ENCODE assay signal across 1 cellular context in the genomic region with DNA sequence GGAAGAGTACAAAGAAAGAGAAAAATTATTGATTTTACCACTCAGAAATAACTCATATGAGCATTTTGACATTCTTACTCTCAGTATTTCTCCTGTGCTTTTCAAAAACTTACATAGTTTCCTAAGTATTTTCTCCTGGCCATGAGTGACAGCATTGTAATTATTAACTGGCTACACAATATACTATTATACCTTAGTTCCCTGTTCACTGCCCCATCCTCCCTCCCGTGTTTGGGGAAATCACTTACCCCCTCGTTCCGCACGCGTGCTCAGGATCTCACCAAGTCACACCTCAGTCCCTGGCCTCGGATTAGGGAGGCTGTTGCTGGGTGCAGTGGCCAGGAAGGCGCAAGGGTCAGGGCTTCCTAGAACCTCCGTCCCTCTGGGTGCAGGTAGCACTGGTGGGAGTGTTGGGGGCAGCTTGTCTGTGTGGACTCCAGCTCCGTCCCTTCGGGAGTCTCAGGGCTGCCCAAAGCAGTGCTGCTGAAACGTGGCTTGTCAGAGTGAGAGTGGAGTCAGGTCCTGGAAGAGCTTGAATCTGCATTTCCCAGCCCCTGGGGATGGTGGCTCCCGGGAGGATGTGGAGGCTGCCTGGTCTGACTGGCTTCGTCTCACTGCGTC.
TF ChIP-seq lines count a peak whose summit lies in the region.

No MANE protein-coding gene starts in this region.

TF ChIP-seq in H1, 55 proteins besides CTCF, POLR2A, EP300 and RAD21:
- TF ChIP-seq SIX5 (IDR thresholded peaks at IDR 0.05; ENCODE audit: low read depth, low read length) = no peak
- TF ChIP-seq JUND (IDR thresholded peaks at IDR 0.05; ENCODE audit: low read length) = no peak
- no peak for TF ChIP-seq ZNF274 (IDR thresholded peaks at IDR 0.05; ENCODE audit: borderline replicate concordance, extremely low read depth, low read length)
- no peak for TF ChIP-seq GABPA (IDR thresholded peaks at IDR 0.05; ENCODE audit: borderline replicate concordance, insufficient read depth, low read length)
- TF ChIP-seq NANOG (IDR thresholded peaks at IDR 0.05; ENCODE audit: insufficient read depth, low read depth, low read length, poor library complexity, severe bottlenecking) = no peak
- no peak for TF ChIP-seq RBBP5 (IDR thresholded peaks at IDR 0.05; ENCODE audit: borderline replicate concordance, low read depth, low read length)
- TF ChIP-seq RNF2 (IDR thresholded peaks at IDR 0.05; ENCODE audit: borderline replicate concordance, low read depth, low read length, missing control alignments, poor library complexity, severe bottlenecking) = no peak
- no peak for TF ChIP-seq CREB1 (IDR thresholded peaks at IDR 0.05)
- no peak for TF ChIP-seq MAX (IDR thresholded peaks at IDR 0.05)
- no peak for TF ChIP-seq YY1 (IDR thresholded peaks at IDR 0.05; ENCODE audit: low read depth, low read length)
- TF ChIP-seq CBX8 (IDR thresholded peaks at IDR 0.05; ENCODE audit: borderline replicate concordance, low read depth, low read length) = no peak
- TF ChIP-seq CHD1 (IDR thresholded peaks at IDR 0.05; ENCODE audit: low read depth, low read length) = no peak
- no peak for TF ChIP-seq NRF1 (IDR thresholded peaks at IDR 0.05; ENCODE audit: low read depth, low read length)
- TF ChIP-seq EGR1 (IDR thresholded peaks at IDR 0.05; ENCODE audit: borderline replicate concordance, low read depth, low read length) = no peak
- no peak for TF ChIP-seq CEBPB (IDR thresholded peaks at IDR 0.05; ENCODE audit: low read depth, low read length)
- no peak for TF ChIP-seq CTBP2 (IDR thresholded peaks at IDR 0.05; ENCODE audit: borderline replicate concordance, insufficient read depth, insufficient read length, low read length)
- no peak for TF ChIP-seq USF2 (IDR thresholded peaks at IDR 0.05; ENCODE audit: low read length)
- TF ChIP-seq SRF (IDR thresholded peaks at IDR 0.05; ENCODE audit: low read depth, low read length) = no peak
- no peak for TF ChIP-seq HDAC2 (IDR thresholded peaks at IDR 0.05; ENCODE audit: borderline replicate concordance in 1 of 2, low read depth in 2 of 2, low read length in 2 of 2)
TF ChIP-seq in H1: peak in this region for 0.
